Comparison of ENCODE assay signal across 19 cellular contexts in the genomic region with DNA sequence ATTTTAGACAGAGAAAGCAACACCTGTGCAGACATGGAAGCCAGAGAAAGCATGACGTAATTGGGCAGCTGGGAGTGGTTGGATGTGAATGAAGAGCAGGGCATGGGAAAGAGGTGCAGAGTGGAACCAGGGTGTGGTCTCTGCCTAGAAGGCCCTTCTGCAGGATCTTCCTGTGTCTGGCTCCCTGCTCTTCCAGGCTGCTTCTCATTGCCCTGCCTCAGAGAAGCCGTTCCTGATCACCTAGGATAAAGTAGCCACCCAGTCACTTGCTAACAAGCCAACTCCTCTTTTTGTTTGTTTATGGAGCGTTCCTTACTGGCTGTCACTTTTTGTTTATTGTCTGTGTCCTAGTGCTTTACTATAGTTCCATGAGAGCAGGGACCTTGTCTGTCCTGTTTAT. TPM values are rescaled to one million over a fixed set of nuclear protein-coding genes. Genes with fewer than 3 reads are reported as not detected.
DNase-seq lines count a peak whose midpoint lies in the region; ATAC-seq, FAIRE-seq and TF ChIP-seq lines count a peak whose summit lies in the region.
"Had no signal": no experiment of that assay in that cellular context is flagged by ENCODE, and none has a peak within 500 bp of the region (broad histone marks: within the 10 kb centered on the region; RNA-seq: fewer than 3 reads in every experiment).

No MANE protein-coding gene starts in this region.

- DNase-seq in NCI-H2171 treated with DMSO at 0.1 percent for 48 hours (lab: John Stamatoyannopoulos, UW) (peak; percentile 27), NCI-H2171 (lab: John Stamatoyannopoulos, UW) (no peak), NCI-H2081 treated with DMSO at 0.1 percent for 48 hours (lab: John Stamatoyannopoulos, UW) (peak; percentile 4), K562 (ENCODE audit: extremely low read depth in 1 of 4, low spot score in 3 of 4) (no peak), mucosa of descending colon (peak in 2 of 3 donors; percentile 28 to 50), thyroid gland (no peak), DMS114 treated with DMSO at 0.1 percent for 48 hours (lab: John Stamatoyannopoulos, UW; ENCODE audit: unreplicated experiment) (no peak), foreskin melanocyte (no peak)
- DNase-seq: activated B cell treated with CpG ODN at 0.5 μM for 24 hours; activated effector memory CD4-positive, alpha-beta T cell treated with anti-CD3 and anti-CD28 coated beads, Interleukin-2, amount 50 U/mL, for 16 hours; CD8-positive, alpha-beta T cell; dorsolateral prefrontal cortex; hypothalamus; lower lobe of right lung; NCI-H2227 treated with DMSO at 0.1 percent for 48 hours; nephron progenitor cell; PC-3; stimulated activated CD4-positive, alpha-beta T cell treated with anti-CD3 and anti-CD28 coated beads, Interleukin-2, amount 100 ng/mL, for 24 hours had no signal

- no peaks in the 10 kb centered on the region for H3K9me1 ChIP-seq in K562 (ENCODE audit: control insufficient read depth, insufficient read depth, low read length)

- 57% methylated on average over 3 of the region's 3 CpGs for WGBS in K562 (ENCODE audit: insufficient coverage, low coverage, missing lambda C conversion rate)
- WGBS in thyroid gland, 2 donors: 85 to 87% methylated on average over 3 of the region's 3 CpGs

- FAIRE-seq in K562 (lab: Jason Lieb, UNC): no peak

- H2AFZ ChIP-seq in K562 (ENCODE audit: low read depth, low read length): no peak overlapping the region

- no peak for TF ChIP-seq EP300 in K562 (IDR thresholded peaks at IDR 0.05; ENCODE audit: low read length)

- H3K27ac ChIP-seq in K562 (ENCODE audit: extremely low read depth, low read depth, low read length): no peak overlapping the region
- no peak overlapping the region for H3K27ac ChIP-seq in thyroid gland
- H3K27ac ChIP-seq: dorsolateral prefrontal cortex, lower lobe of right lung, thoracic aorta had no signal

- BruUV-seq in K562 (replicated peaks; lab: Mats Ljungman, UMichigan): no TSS peak

- in situ Hi-C loops in K562 (cut with MboI): no loop called here

- no peak for TF ChIP-seq POLR2A in K562 (conservative IDR thresholded peaks at IDR 0.05)
- no peak for TF ChIP-seq POLR2A in thyroid gland (IDR thresholded peaks at IDR 0.05)

- CTCF ChIA-PET in K562 (lab: Yijun Ruan, JAX; ENCODE audit: low intra/inter-chr PET ratio): no interaction called here

- POLR2A ChIA-PET in K562 (lab: Yijun Ruan, JAX): interaction anchor here (4.3 kb wide), 1 partner anchor 8 kb away, joined by 22 read pairs; no protein-coding TSS in a partner anchor

- H3K4me3 ChIP-seq in K562: no peak overlapping the region
- no peak overlapping the region for H3K4me3 ChIP-seq in mucosa of descending colon
- H3K4me3 ChIP-seq in thyroid gland (replicated peaks in 1 of 3): no peak overlapping the region
- H3K4me3 ChIP-seq: dorsolateral prefrontal cortex, lower lobe of right lung, thoracic aorta had no signal

- H3K27me3 ChIP-seq in K562 (ENCODE audit: control insufficient read depth in 2 of 2, insufficient read depth in 2 of 2, low read length in 2 of 2) (no peaks in the 10 kb centered on the region), thyroid gland (no peaks in the 10 kb centered on the region)
- H3K27me3 ChIP-seq: dorsolateral prefrontal cortex had no signal

- no peaks in the 10 kb centered on the region for H4K20me1 ChIP-seq in K562 (replicated peaks; ENCODE audit: control insufficient read depth, insufficient read depth, low read length)

- intact Hi-C loops in K562 (cut with micrococcal nuclease): no loop called here
- intact Hi-C loops in mucosa of descending colon (cut with DNase I, micrococcal nuclease): no loop called here
- intact Hi-C loops in thyroid gland (cut with DNase I): no loop called here

- 0 out of 3 replicates have a peak, but pooled peaks cover 4% of the 10 kb centered on the region for H3K79me2 ChIP-seq in K562 (ENCODE audit: control insufficient read depth, insufficient read depth, low read length)

- 0 out of 4 replicates have a peak overlapping the region, but pooled peaks of 1 of the 2 experiments have one; percentile 4 for H3K9ac ChIP-seq in K562 (ENCODE audit: insufficient read depth in 1 of 2, low read depth in 2 of 2, low read length in 2 of 2)

- TF ChIP-seq CTCF in K562 (IDR thresholded peaks at IDR 0.05 in 2 of 3, conservative IDR thresholded peaks at IDR 0.05 in 1 of 3; ENCODE audit: insufficient read depth in 2 of 3, low read depth in 1 of 3, low read length in 3 of 3) (no peak), mucosa of descending colon (IDR thresholded peaks at IDR 0.05) (no peak), thyroid gland (IDR thresholded peaks at IDR 0.05) (no peak)

- H3K4me2 ChIP-seq in K562 (ENCODE audit: insufficient read depth, low read length): no peak overlapping the region

- TF ChIP-seq RAD21 in K562 (CRISPR knock-in tag; conservative IDR thresholded peaks at IDR 0.05 in 1 of 2, IDR thresholded peaks at IDR 0.05 in 1 of 2): no peak

- H3K4me1 ChIP-seq in K562 (replicated peaks in 1 of 2; ENCODE audit: control insufficient read depth in 2 of 2, insufficient read depth in 2 of 2, low read length in 2 of 2): 0 out of 5 replicates have a peak, but pooled peaks cover 0 to 2% of the 10 kb centered on the region in 2 experiments
- H3K4me1 ChIP-seq in mucosa of descending colon (ENCODE audit: low read depth): peaks cover 7% of the 10 kb centered on the region
- H3K4me1 ChIP-seq in thyroid gland: peaks cover 27 to 33% of the 10 kb centered on the region in 2 donors

- no peaks in the 10 kb centered on the region for H3K9me3 ChIP-seq in K562 (replicated peaks; ENCODE audit: control insufficient read depth, insufficient read depth, low read depth, low read length)
- no peaks in the 10 kb centered on the region for H3K9me3 ChIP-seq in mucosa of descending colon
- no peaks in the 10 kb centered on the region for H3K9me3 ChIP-seq in thyroid gland
- H3K9me3 ChIP-seq: lower lobe of right lung, thoracic aorta had no signal

- H3K36me3 ChIP-seq in K562 (ENCODE audit: control insufficient read depth, insufficient read depth, low read length) (no peaks in the 10 kb centered on the region), mucosa of descending colon (ENCODE audit: low read depth) (no peaks in the 10 kb centered on the region), thyroid gland (no peaks in the 10 kb centered on the region)
- H3K36me3 ChIP-seq: lower lobe of right lung, thoracic aorta had no signal

- ATAC-seq in K562 (peak; percentile 56), mucosa of descending colon (peak; percentile 87)
- ATAC-seq: CD8-positive, alpha-beta T cell; lower lobe of right lung; PC-3 had no signal

TF ChIP-seq in K562, 482 proteins besides CTCF, POLR2A, EP300 and RAD21 (continues in another document):
- TF ChIP-seq ZNF584 (CRISPR knock-in tag; IDR thresholded peaks at IDR 0.05; ENCODE audit: low read depth) (no peak), NCOR1 (IDR thresholded peaks at IDR 0.05) (no peak), HCFC1 (IDR thresholded peaks at IDR 0.05; ENCODE audit: low read depth, low read length) (no peak), ZBTB49 (CRISPR knock-in tag; IDR thresholded peaks at IDR 0.05; ENCODE audit: borderline replicate concordance) (no peak), ZNF174 (CRISPR knock-in tag; IDR thresholded peaks at IDR 0.05) (no peak), MTA1 (IDR thresholded peaks at IDR 0.05; ENCODE audit: borderline replicate concordance) (no peak), GABPB2 (CRISPR knock-in tag; conservative IDR thresholded peaks at IDR 0.05) (no peak), SRSF3 (IDR thresholded peaks at IDR 0.05; ENCODE audit: insufficient read depth, low read length) (no peak), CEBPB (tag; IDR thresholded peaks at IDR 0.05) (no peak), TAF9B (IDR thresholded peaks at IDR 0.05; ENCODE audit: partially characterized antibody) (no peak)

RNA-seq across cellular contexts. Expression of gene GALNT1, which starts 28.5 kb away (rescaled TPM):
- 11.9 and 27.4 TPM in 2 replicates for total RNA-seq in K562 (2011; cell fraction: chromatin; rRNA removed; ENCODE audit: low replicate concordance)
- 9.7 and 13.2 TPM in 2 replicates for total RNA-seq in K562 (2011; cell fraction: nucleolus; rRNA removed)
- 30.3 and 39.2 TPM in 2 replicates for total RNA-seq in K562 (2011; cell fraction: nucleoplasm; rRNA removed)
- total RNA-seq in K562 (2014; rRNA removed): 23.4 and 26.3 TPM in 2 replicates
- total RNA-seq in K562 (2014; rRNA removed; fragmentation: Illumina TruSeq; extraction: Trizol): 54.1 and 64.5 TPM in 2 replicates
- 44.8 and 48.8 TPM in 2 replicates for total RNA-seq in K562 (2015; rRNA removed; fragmentation: Illumina TruSeq; extraction: Trizol)
- 49.6 and 53.0 TPM in 2 replicates for total RNA-seq in K562 (2021)
- 36.6 and 42.8 TPM in 2 replicates for polyA plus RNA-seq in K562 (2011; rRNA removed)
- polyA plus RNA-seq in K562 (2011; cell fraction: cytosol; rRNA removed): 5.4 and 19.0 TPM in 2 replicates
- 3.5 and 10.8 TPM in 2 replicates for polyA plus RNA-seq in K562 (2011; cell fraction: nucleus; rRNA removed)
- 24.7 and 29.4 TPM in 2 replicates for polyA plus RNA-seq in K562 (2012)
- 35.4 and 40.2 TPM in 2 replicates for polyA plus RNA-seq in K562 (2014; fragmentation: Illumina TruSeq; extraction: Trizol)
- polyA plus RNA-seq in K562 (2014; fragmentation: Nextera tagmentation; extraction: Ambion mirVana): 10 to 100 TPM; 14.4 to 16.0 TPM
- polyA plus RNA-seq in K562 (2014; rRNA removed): 20.5 and 22.4 TPM in 2 replicates
- polyA minus RNA-seq in K562 (2011; rRNA and poly(A)+ RNA removed): 67.7 and 99.4 TPM in 2 replicates
- polyA minus RNA-seq in K562 (2011; cell fraction: cytosol; rRNA and poly(A)+ RNA removed): 22.2 and 26.7 TPM in 2 replicates
- 9.6 and 21.9 TPM in 2 replicates for polyA minus RNA-seq in K562 (2011; cell fraction: nucleus; rRNA and poly(A)+ RNA removed)
- total RNA-seq in mucosa of descending colon: 100 to 1,000 TPM in 2 of 3 donors, 10 to 100 TPM in 1; 82.7 to 118 (median 109) TPM
- total RNA-seq in thyroid gland: 100 to 1,000 TPM in 1 of 4 donors, 10 to 100 TPM in 3; 38.7 to 191 (median 46.3) TPM

Comparison
In these comparisons a context has a peak if more than half of its experiments do, and no peak if none do; other contexts are left out.
1. DNase-seq: peak in NCI-H2171 treated with DMSO at 0.1 percent for 48 hours (single experiment), NCI-H2081 treated with DMSO at 0.1 percent for 48 hours (single experiment) and mucosa of descending colon (2 of 3); none in NCI-H2171 (single experiment), K562 (0 of 4), thyroid gland (0 of 2), DMS114 treated with DMSO at 0.1 percent for 48 hours (single experiment) and foreskin melanocyte (single experiment).